ENCODE assay signal across 21 cellular contexts in the genomic region with DNA sequence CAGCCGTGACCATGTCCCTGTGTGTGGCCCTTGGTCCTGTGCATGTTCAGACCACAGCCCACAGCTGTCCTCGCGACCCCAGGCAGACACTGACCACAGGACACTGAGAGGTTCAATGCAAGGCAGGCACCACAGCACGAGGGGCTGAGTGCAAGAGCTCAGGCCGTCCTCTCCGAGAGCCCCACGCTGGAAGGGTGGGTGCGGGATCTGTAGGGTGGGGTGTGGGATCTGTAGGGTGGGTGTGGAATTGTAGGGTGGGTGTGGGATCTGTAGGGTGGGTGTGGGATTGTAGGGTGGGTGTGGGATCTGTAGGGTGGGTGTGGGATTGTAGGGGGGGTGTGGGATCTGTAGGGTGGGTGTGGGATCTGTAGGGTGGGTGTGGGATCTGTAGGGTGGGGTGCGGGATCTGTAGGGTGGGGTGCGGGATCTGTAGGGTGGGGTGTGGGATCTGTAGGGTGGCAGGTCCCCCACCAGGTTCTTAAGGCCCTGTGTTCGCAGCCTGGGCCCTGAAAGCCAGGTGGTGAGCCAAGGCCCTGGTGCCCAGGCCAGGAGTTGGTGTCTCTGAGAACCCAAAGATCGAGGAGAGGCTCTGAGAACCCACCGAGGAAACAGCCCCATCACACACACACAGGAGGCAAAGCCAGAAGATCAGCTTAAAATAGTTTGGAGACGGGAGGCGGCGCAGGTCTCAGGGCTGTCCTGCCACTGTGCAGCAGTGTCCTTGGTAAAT.
"Had no signal": no experiment of that assay in that cellular context is flagged by ENCODE, and none has a peak within 500 bp of the region (broad histone marks: within the 10 kb centered on the region; RNA-seq: fewer than 3 reads in every experiment).

No MANE protein-coding gene starts in this region.

- H2AFZ ChIP-seq: hepatocyte had no signal

- DNase-seq: activated CD4-positive, alpha-beta T cell treated with anti-CD3 and anti-CD28 coated beads, Interleukin-2, amount 10 ng/mL, durations not matched to agents 24 days and 14 days; activated CD8-positive, alpha-beta T cell treated with anti-CD3 and anti-CD28 coated beads for 36 hours; activated gamma-delta T cell; activated T-cell treated with anti-CD3 and anti-CD28 coated beads, Interleukin-2, amount 50 U/mL, for 48 hours; cerebellar nuclear complex; dermis blood vessel endothelial cell; effector memory CD4-positive, alpha-beta T cell; esophagus squamous epithelium; left cardiac atrium; midbrain; small intestine; stimulated activated CD4-positive, alpha-beta T cell treated with anti-CD3 and anti-CD28 coated beads, Interleukin-4, amount 100 ng/mL, for 1 hour; T-cell; T1000 had no signal

- H3K4me2 ChIP-seq: hepatocyte had no signal

- H3K79me2 ChIP-seq: hepatocyte had no signal

- H3K27ac ChIP-seq: breast epithelium, esophagus squamous epithelium, hepatocyte, prostate gland, right atrium auricular region had no signal

- H3K4me1 ChIP-seq: esophagus squamous epithelium, prostate gland had no signal

- H3K4me3 ChIP-seq: breast epithelium, esophagus squamous epithelium, hepatocyte, lung, prostate gland, right atrium auricular region had no signal

- H3K4me3 Mint-ChIP-seq: activated CD4-positive, alpha-beta T cell treated with anti-CD3 and anti-CD28 coated beads, Interleukin-2, amount 10 ng/mL, durations not matched to agents 24 days and 14 days; activated CD8-positive, alpha-beta T cell treated with anti-CD3 and anti-CD28 coated beads for 36 hours; activated naive CD4-positive, alpha-beta T cell treated with anti-CD3 and anti-CD28 coated beads, Interleukin-2, amount 50 U/mL, for 24 hours; stimulated activated effector memory CD8-positive, alpha-beta T cell treated with anti-CD3 and anti-CD28 coated beads, Interleukin-12 subunit alpha, Interleukin-12 subunit beta, amount 100 ng/mL, for 72 hours; T-cell had no signal

- H3K9me3 ChIP-seq: breast epithelium, esophagus squamous epithelium, prostate gland, right atrium auricular region had no signal

- H3K27me3 ChIP-seq: breast epithelium, right atrium auricular region had no signal

- H3K27ac Mint-ChIP-seq: activated CD4-positive, alpha-beta T cell treated with anti-CD3 and anti-CD28 coated beads, Interleukin-2, amount 10 ng/mL, durations not matched to agents 24 days and 14 days; activated CD8-positive, alpha-beta T cell treated with anti-CD3 and anti-CD28 coated beads for 36 hours; activated naive CD4-positive, alpha-beta T cell treated with anti-CD3 and anti-CD28 coated beads, Interleukin-2, amount 50 U/mL, for 24 hours; stimulated activated effector memory CD8-positive, alpha-beta T cell treated with anti-CD3 and anti-CD28 coated beads, Interleukin-12 subunit alpha, Interleukin-12 subunit beta, amount 100 ng/mL, for 72 hours; T-cell had no signal

- H3K36me3 Mint-ChIP-seq: activated naive CD4-positive, alpha-beta T cell treated with anti-CD3 and anti-CD28 coated beads, Interleukin-2, amount 50 U/mL, for 24 hours; T-cell had no signal

- ATAC-seq: activated CD8-positive, alpha-beta T cell treated with anti-CD3 and anti-CD28 coated beads for 36 hours; left cardiac atrium; stimulated activated effector memory CD8-positive, alpha-beta T cell treated with anti-CD3 and anti-CD28 coated beads, Interleukin-12 subunit alpha, Interleukin-12 subunit beta, amount 100 ng/mL, for 72 hours; T-cell had no signal

- H3K9me3 Mint-ChIP-seq: activated CD4-positive, alpha-beta T cell treated with anti-CD3 and anti-CD28 coated beads, Interleukin-2, amount 10 ng/mL, durations not matched to agents 24 days and 14 days; activated CD8-positive, alpha-beta T cell treated with anti-CD3 and anti-CD28 coated beads for 36 hours; activated naive CD4-positive, alpha-beta T cell treated with anti-CD3 and anti-CD28 coated beads, Interleukin-2, amount 50 U/mL, for 24 hours; stimulated activated effector memory CD8-positive, alpha-beta T cell treated with anti-CD3 and anti-CD28 coated beads, Interleukin-12 subunit alpha, Interleukin-12 subunit beta, amount 100 ng/mL, for 72 hours; T-cell had no signal

- H3K36me3 ChIP-seq: breast epithelium, esophagus squamous epithelium, prostate gland, right atrium auricular region had no signal
